22 cellular contexts compared by ENCODE assay signal in the genomic region with DNA sequence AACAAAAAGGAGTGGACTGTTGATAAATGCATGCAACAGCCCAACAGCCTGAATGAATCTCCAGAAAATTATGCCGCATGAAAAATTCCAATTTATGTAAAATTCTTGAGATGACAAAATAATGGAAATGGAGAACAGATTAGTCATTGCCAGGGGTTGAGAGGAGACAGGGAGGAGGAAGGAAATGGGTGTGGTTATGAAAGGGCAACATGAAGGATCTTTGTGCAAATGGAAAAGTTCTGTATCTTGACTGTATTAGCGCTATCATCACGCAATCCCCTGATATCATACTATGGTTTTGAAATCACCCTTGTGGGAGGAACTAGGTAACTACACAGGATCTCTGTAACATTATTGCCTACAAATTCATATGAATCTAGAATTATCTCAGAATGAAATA.
"Had no signal": no experiment of that assay in that cellular context is flagged by ENCODE, and none has a peak within 500 bp of the region (broad histone marks: within the 10 kb centered on the region; RNA-seq: fewer than 3 reads in every experiment).

No MANE protein-coding gene starts in this region.

- H3K27me3 ChIP-seq: SJSA1 had no signal

- FAIRE-seq: RCC 7860 had no signal

- H3K27ac ChIP-seq: HL-60, SJSA1, SK-N-MC had no signal

- H3K9me3 ChIP-seq: SJSA1 had no signal

- DNase-seq: KBM-7, MV-4-11, NCI-H1048, NCI-H1105, NCI-H1417, NCI-H1436 treated with DMSO at 0.1 percent for 48 hours, NCI-H1694, NCI-H187 treated with DMSO at 0.1 percent for 48 hours, NCI-H2029 treated with DMSO at 0.1 percent for 48 hours, NCI-H2227 treated with DMSO at 0.1 percent for 48 hours, NCI-H446, NCI-H510A, NCI-H524 treated with DMSO at 0.1 percent for 48 hours, NCI-H69, NCI-H774, Right ventricle myocardium superior, RPMI8226, SIG-M5 had no signal

- H3K4me3 ChIP-seq: SJSA1, SK-N-MC had no signal

- H3K4me1 ChIP-seq: SJSA1 had no signal

- H3K36me3 ChIP-seq: SJSA1 had no signal
